17 cellular contexts compared by ENCODE assay signal in genomic region chr1:178580096-178580495, GRCh38.
"Had no signal": no experiment of that assay in that cellular context is flagged by ENCODE, and none has a peak within 500 bp of the region (broad histone marks: within the 10 kb centered on the region; RNA-seq: fewer than 3 reads in every experiment).

No MANE protein-coding gene starts in this region.

- H3K36me3 Mint-ChIP-seq: natural killer cell treated with Interleukin-12 subunit alpha and Interleukin-12 subunit beta and Interleukin-15 and Interleukin-18, amount 100 ng/mL, for 72 hours had no signal

- ATAC-seq: natural killer cell treated with Interleukin-12 subunit alpha and Interleukin-12 subunit beta and Interleukin-15 and Interleukin-18, amount 100 ng/mL, for 72 hours; stimulated activated naive CD8-positive, alpha-beta T cell treated with anti-CD3 and anti-CD28 coated beads, Interleukin-15, Interleukin-2, amounts not matched to agents 100 U/mL and 50 U/mL, for 24 hours; upper lobe of right lung had no signal

- H3K27me3 ChIP-seq: right atrium auricular region, suprapubic skin, upper lobe of right lung had no signal

- H3K4me3 Mint-ChIP-seq: natural killer cell treated with Interleukin-12 subunit alpha and Interleukin-12 subunit beta and Interleukin-15 and Interleukin-18, amount 100 ng/mL, for 72 hours had no signal

- H3K4me3 ChIP-seq: left ventricle myocardium inferior, mucosa of descending colon, right atrium auricular region, suprapubic skin, upper lobe of right lung had no signal

- H3K9me3 Mint-ChIP-seq: natural killer cell treated with Interleukin-12 subunit alpha and Interleukin-12 subunit beta and Interleukin-15 and Interleukin-18, amount 100 ng/mL, for 72 hours had no signal

- H3K27ac Mint-ChIP-seq: natural killer cell treated with Interleukin-12 subunit alpha and Interleukin-12 subunit beta and Interleukin-15 and Interleukin-18, amount 100 ng/mL, for 72 hours; progenitor cell of endocrine pancreas had no signal

- H3K27ac ChIP-seq: epithelial cell of prostate, left ventricle myocardium inferior, right atrium auricular region, suprapubic skin, upper lobe of right lung had no signal

- H3K36me3 ChIP-seq: left ventricle myocardium inferior, right atrium auricular region, suprapubic skin, upper lobe of right lung had no signal

- H3K9me3 ChIP-seq: left ventricle myocardium inferior, mucosa of descending colon, right atrium auricular region, suprapubic skin, upper lobe of right lung had no signal

- H3K4me1 ChIP-seq: suprapubic skin, upper lobe of right lung had no signal

- DNase-seq: activated CD4-positive, alpha-beta T cell treated with anti-CD3 and anti-CD28 coated beads, Interleukin-2, amount 50 U/mL, for 1 hour; activated CD4-positive, CD25-positive, alpha-beta regulatory T cell; activated naive CD4-positive, alpha-beta T cell; activated T-cell treated with anti-CD3 and anti-CD28 coated beads for 4 hours; foreskin melanocyte; left ventricle myocardium inferior; mucosa of descending colon; occipital lobe; stimulated activated CD4-positive, alpha-beta T cell treated with anti-CD3 and anti-CD28 coated beads, Interleukin-15, amount 100 ng/mL, for 24 hours; stimulated activated CD4-positive, alpha-beta T cell treated with anti-CD3 and anti-CD28 coated beads, Interleukin-4, amount 100 ng/mL, for 1 hour; stimulated activated naive CD8-positive, alpha-beta T cell treated with anti-CD3 and anti-CD28 coated beads, Interleukin-15, Interleukin-2, amounts not matched to agents 100 U/mL and 50 U/mL, for 24 hours; upper lobe of right lung had no signal
